In genomic region chr20:62359491-62360121, GRCh38 we compare ENCODE assay signal across 10 cellular contexts. TPM values are rescaled to one million over a fixed set of nuclear protein-coding genes. Genes with fewer than 3 reads are reported as not detected.
DNase-seq lines count a peak whose midpoint lies in the region; FAIRE-seq and TF ChIP-seq lines count a peak whose summit lies in the region.
"Had no signal": no experiment of that assay in that cellular context is flagged by ENCODE, and none has a peak within 500 bp of the region (broad histone marks: within the 10 kb centered on the region; RNA-seq: fewer than 3 reads in every experiment).

No MANE protein-coding gene starts in this region.

- DNase-seq in caudate nucleus (lab: John Stamatoyannopoulos, UW) (peak in 3 of 61 donors; percentile 18 to 64 (median 57)), kidney (peak; percentile 89), testis (no peak), AG08395 (ENCODE audit: low spot score) (no peak), NCI-H2227 (lab: John Stamatoyannopoulos, UW; ENCODE audit: unreplicated experiment) (no peak)
- DNase-seq in stimulated activated CD4-positive, alpha-beta T cell treated with anti-CD3 and anti-CD28 coated beads, Interleukin-12 subunit alpha, Interleukin-12 subunit beta, amount 100 ng/mL, for 4 hours, result no peak
- DNase-seq in activated naive CD4-positive, alpha-beta T cell treated with anti-CD3 and anti-CD28 coated beads for 36 hours, result no peak
- DNase-seq: activated T-cell treated with anti-CD3 and anti-CD28 coated beads for 4 hours had no signal

- no peaks in the 10 kb centered on the region for H3K36me3 Mint-ChIP-seq in activated naive CD4-positive, alpha-beta T cell treated with anti-CD3 and anti-CD28 coated beads for 36 hours (ENCODE audit: low read depth)

- H3K9ac ChIP-seq in HUES6 (ENCODE audit: low read length), result no peak overlapping the region
- no peak overlapping the region for H3K9ac ChIP-seq in kidney (ENCODE audit: low read length in 2 of 2)

- H3K27ac ChIP-seq in HUES6 (ENCODE audit: low read depth, low read length), result peak overlapping the region; percentile 72
- peak overlapping the region; percentile 74 for H3K27ac ChIP-seq in caudate nucleus (ENCODE audit: low read depth, low read length)
- peak overlapping the region; percentile 89 to 91 for H3K27ac ChIP-seq in kidney (ENCODE audit: low read depth in 2 of 2, low read length in 2 of 2)
- H3K27ac ChIP-seq in testis, result peak overlapping the region; percentile 47 to 60

- no peak for TF ChIP-seq POLR2A in testis (IDR thresholded peaks at IDR 0.05)

- no peak overlapping the region for H3K4me3 Mint-ChIP-seq in activated naive CD4-positive, alpha-beta T cell treated with anti-CD3 and anti-CD28 coated beads for 36 hours
- H3K4me3 Mint-ChIP-seq: stimulated activated naive CD8-positive, alpha-beta T cell treated with anti-CD3 and anti-CD28 coated beads, Interleukin-15, Interleukin-2, amounts not matched to agents 100 ng/mL and 50 ng/mL, for 24 hours had no signal

- H3K4me3 ChIP-seq in HUES6 (ENCODE audit: low read depth, low read length), result no peak overlapping the region
- H3K4me3 ChIP-seq in kidney (ENCODE audit: low read length in 2 of 2), result no peak overlapping the region
- no peak overlapping the region for H3K4me3 ChIP-seq in testis

- no peaks in the 10 kb centered on the region for H3K4me1 Mint-ChIP-seq in activated naive CD4-positive, alpha-beta T cell treated with anti-CD3 and anti-CD28 coated beads for 36 hours (ENCODE audit: low read depth)

- TF ChIP-seq CTCF in kidney (IDR thresholded peaks at IDR 0.05; ENCODE audit: borderline replicate concordance, extremely low read depth, insufficient read depth), result no peak
- no peak for TF ChIP-seq CTCF in testis (IDR thresholded peaks at IDR 0.05)

- intact Hi-C loops in kidney (cut with DNase I) (no loop called here), testis (cut with DNase I; ENCODE audit: low total_unique reads) (no loop called here)
- intact Hi-C loops in activated naive CD4-positive, alpha-beta T cell treated with anti-CD3 and anti-CD28 coated beads for 36 hours (cut with micrococcal nuclease), result no loop called here

- CTCF ChIA-PET in activated naive CD4-positive, alpha-beta T cell treated with anti-CD3 and anti-CD28 coated beads for 36 hours (lab: Charles Lee), result no interaction called here

- H3K9me3 ChIP-seq in HUES6 (ENCODE audit: control insufficient read depth, insufficient read depth, low read depth, low read length), result no peaks in the 10 kb centered on the region
- H3K9me3 ChIP-seq in kidney (ENCODE audit: control insufficient read depth in 1 of 2, low read length in 2 of 2), result no peaks in the 10 kb centered on the region
- no peaks in the 10 kb centered on the region for H3K9me3 ChIP-seq in testis

- H3K27me3 ChIP-seq in HUES6 (ENCODE audit: control insufficient read depth, insufficient read depth, low read length), result no peaks in the 10 kb centered on the region
- H3K27me3 ChIP-seq in testis, result no peaks in the 10 kb centered on the region

- H3K4me1 ChIP-seq in HUES6 (ENCODE audit: control insufficient read depth, insufficient read depth, low read length) (peaks cover 92% of the 10 kb centered on the region), kidney (ENCODE audit: control insufficient read depth in 1 of 2, insufficient read depth in 1 of 2, low read depth in 1 of 2, low read length in 2 of 2) (peaks cover 48 to 82% of the 10 kb centered on the region in 2 donors), testis (peaks cover 49% of the 10 kb centered on the region)

- no peak overlapping the region for H3K27ac Mint-ChIP-seq in activated naive CD4-positive, alpha-beta T cell treated with anti-CD3 and anti-CD28 coated beads for 36 hours
- H3K27ac Mint-ChIP-seq: stimulated activated naive CD8-positive, alpha-beta T cell treated with anti-CD3 and anti-CD28 coated beads, Interleukin-15, Interleukin-2, amounts not matched to agents 100 ng/mL and 50 ng/mL, for 24 hours had no signal

- WGBS in testis, 2 donors, result 75% methylated on average over 24 of the region's 25 CpGs; no CpG with 5 or more reads in 1 of the 2 donors

- H3K36me3 ChIP-seq in HUES6 (ENCODE audit: control insufficient read depth, insufficient read depth, low read length) (peaks cover 19% of the 10 kb centered on the region), kidney (ENCODE audit: control insufficient read depth in 1 of 2, insufficient read depth in 2 of 2, low read length in 2 of 2) (no peaks in the 10 kb centered on the region), testis (ENCODE audit: low read depth, missing control alignments) (no peaks in the 10 kb centered on the region)

- FAIRE-seq in kidney (lab: Jason Lieb, UNC), result no peak

- H3K9me3 Mint-ChIP-seq in activated naive CD4-positive, alpha-beta T cell treated with anti-CD3 and anti-CD28 coated beads for 36 hours, result no peaks in the 10 kb centered on the region
- H3K9me3 Mint-ChIP-seq: stimulated activated naive CD8-positive, alpha-beta T cell treated with anti-CD3 and anti-CD28 coated beads, Interleukin-15, Interleukin-2, amounts not matched to agents 100 ng/mL and 50 ng/mL, for 24 hours had no signal

- peaks cover 8% of the 10 kb centered on the region for H3K27me3 Mint-ChIP-seq in activated naive CD4-positive, alpha-beta T cell treated with anti-CD3 and anti-CD28 coated beads for 36 hours (ENCODE audit: low read depth)
- H3K27me3 Mint-ChIP-seq: stimulated activated naive CD8-positive, alpha-beta T cell treated with anti-CD3 and anti-CD28 coated beads, Interleukin-15, Interleukin-2, amounts not matched to agents 100 ng/mL and 50 ng/mL, for 24 hours had no signal

RNA-seq across cellular contexts. Expression of gene LAMA5, which starts 7.5 kb away (rescaled TPM):
- total RNA-seq in kidney (342 TPM), testis (100 to 1,000 TPM; 121 to 144 TPM)
- polyA plus RNA-seq in kidney (ENCODE audit: insufficient read depth, low read depth, low replicate concordance) (94.0 TPM), testis (ENCODE audit: insufficient read depth, low read depth, low replicate concordance) (33.2 TPM)
- total RNA-seq in activated naive CD4-positive, alpha-beta T cell treated with anti-CD3 and anti-CD28 coated beads for 36 hours, result 1 to 10 TPM in 1 of 2 experiments, under 1 TPM in 1; 0.81 to 1.5 TPM

RNA-seq across cellular contexts. Expression of gene RPS21, which starts 27.3 kb away (rescaled TPM):
- total RNA-seq in kidney (1,221 TPM), testis (1,000 to 10,000 TPM in 1 of 2 donors, 100 to 1,000 TPM in 1; 548 to 1,387 TPM)
- polyA plus RNA-seq in kidney (ENCODE audit: insufficient read depth, low read depth, low replicate concordance) (2,336 TPM), testis (ENCODE audit: insufficient read depth, low read depth, low replicate concordance) (1,052 TPM)
- 1,000 to 10,000 TPM; 2,995 to 3,072 TPM for total RNA-seq in activated naive CD4-positive, alpha-beta T cell treated with anti-CD3 and anti-CD28 coated beads for 36 hours

RNA-seq across cellular contexts. Expression of gene CABLES2, which starts 47.5 kb away (rescaled TPM):
- total RNA-seq in kidney (4.5 TPM), testis (10 to 100 TPM; 51.0 to 58.6 TPM)
- polyA plus RNA-seq in kidney (ENCODE audit: insufficient read depth, low read depth, low replicate concordance) (2.0 TPM), testis (ENCODE audit: insufficient read depth, low read depth, low replicate concordance) (83.0 TPM)
- 1 to 10 TPM; 3.6 to 5.1 TPM for total RNA-seq in activated naive CD4-positive, alpha-beta T cell treated with anti-CD3 and anti-CD28 coated beads for 36 hours

RNA-seq across cellular contexts. Expression of gene ADRM1, which starts 56.8 kb away (rescaled TPM):
- 64.4 TPM for total RNA-seq in kidney
- 79.4 TPM for polyA plus RNA-seq in kidney (ENCODE audit: insufficient read depth, low read depth, low replicate concordance)
- total RNA-seq in testis, result 100 to 1,000 TPM; 283 to 286 TPM
- polyA plus RNA-seq in testis (ENCODE audit: insufficient read depth, low read depth, low replicate concordance), result 191 TPM
- 10 to 100 TPM; 77.4 to 81.5 TPM for total RNA-seq in activated naive CD4-positive, alpha-beta T cell treated with anti-CD3 and anti-CD28 coated beads for 36 hours

Comparison
In these comparisons a context has a peak if more than half of its experiments do, and no peak if none do; other contexts are left out.
1. RNA of gene LAMA5, which starts 7.5 kb away (total RNA-seq): 342 TPM in kidney (single experiment) and 121 to 144 TPM in testis; 0.81 to 1.5 TPM in activated naive CD4-positive, alpha-beta T cell treated with anti-CD3 and anti-CD28 coated beads for 36 hours; every median in the first group is over 10 times any median in the second.
2. Peak in every context shown above with its lines, with median percentiles within 50 percentile points of each other: H3K27ac ChIP-seq.